Comparison of ENCODE assay signal across 5 cellular contexts in genomic region chr2:215926992-215927391, GRCh38.
DNase-seq lines count a peak whose midpoint lies in the region; FAIRE-seq and TF ChIP-seq lines count a peak whose summit lies in the region.
"Not testable (repeated sequence)": the region's sequence is repeated elsewhere in the genome, so short reads cannot be mapped to it uniquely, and the experiment has no call there.

No MANE protein-coding gene starts in this region.

- not testable (repeated sequence) for H3K4me3 ChIP-seq in Caco-2 (ENCODE audit: low read depth, low read length); astrocyte (ENCODE audit: insufficient read depth, low read depth, low read length); endodermal cell (ENCODE audit: low read length); neural progenitor cell

- POLR2A ChIA-PET in Caco-2 (lab: Charles Lee): not testable (repeated sequence)

- H2AK5ac ChIP-seq in H9 (ENCODE audit: insufficient read length, low read length): not testable (repeated sequence)

- not testable (repeated sequence) for H3K4me2 ChIP-seq in H9 (ENCODE audit: insufficient read depth, insufficient read length, low read length); astrocyte (ENCODE audit: low read length); neural progenitor cell

- H3K36me3 ChIP-seq in Caco-2 (ENCODE audit: control insufficient read depth, insufficient read depth, low read length); astrocyte (ENCODE audit: insufficient read depth, low read length); endodermal cell (ENCODE audit: control insufficient read depth, insufficient read depth, low read length); neural progenitor cell: not testable (repeated sequence)

- H4K8ac ChIP-seq in H9 (replicated peaks; ENCODE audit: insufficient read length, low read depth, low read length): not testable (repeated sequence)

- CTCF ChIA-PET in Caco-2 (lab: Charles Lee): not testable (repeated sequence)

- H3K18ac ChIP-seq in H9 (ENCODE audit: insufficient read length, low read depth, low read length): not testable (repeated sequence)

- H2AFZ ChIP-seq in H9 (ENCODE audit: low read length); astrocyte (ENCODE audit: low read depth, low read length); neural progenitor cell (replicated peaks): not testable (repeated sequence)

- not testable (repeated sequence) for H3K23me2 ChIP-seq in H9 (ENCODE audit: insufficient read length, low read depth, low read length, poor library complexity, severe bottlenecking)

- not testable (repeated sequence) for H2BK120ac ChIP-seq in H9 (ENCODE audit: low read depth, low read length, poor library complexity, severe bottlenecking)

- H3K79me2 ChIP-seq in H9 (ENCODE audit: insufficient read depth, low read length); astrocyte (ENCODE audit: insufficient read depth, low read length); neural progenitor cell (ENCODE audit: low read depth): not testable (repeated sequence)

- H3K9me3 ChIP-seq in Caco-2; H9 (ENCODE audit: control insufficient read depth, low read depth, low read length); astrocyte (ENCODE audit: insufficient read depth, low read depth, low read length); endodermal cell (ENCODE audit: control insufficient read depth, low read length); neural progenitor cell (ENCODE audit: low read depth): not testable (repeated sequence)

- not testable (repeated sequence) for H3K79me1 ChIP-seq in H9 (ENCODE audit: insufficient read depth, low read depth, low read length, poor library complexity, severe bottlenecking)

- not testable (repeated sequence) for FAIRE-seq in astrocyte (lab: Jason Lieb, UNC)

- H2BK15ac ChIP-seq in H9 (ENCODE audit: low read depth, low read length): not testable (repeated sequence)

- not testable (repeated sequence) for TF ChIP-seq CTCF in Caco-2 (IDR thresholded peaks at IDR 0.05; ENCODE audit: insufficient read depth in 1 of 2, low read depth in 1 of 2, low read length in 1 of 2, severe bottlenecking in 1 of 2, unreplicated experiment in 1 of 2); H9 (conservative IDR thresholded peaks at IDR 0.05); astrocyte (IDR thresholded peaks at IDR 0.05; ENCODE audit: insufficient read depth, low read depth, low read length); endodermal cell (conservative IDR thresholded peaks at IDR 0.05); neural progenitor cell (IDR thresholded peaks at IDR 0.05)

- H2BK12ac ChIP-seq in H9 (ENCODE audit: insufficient read length, low read depth, low read length): not testable (repeated sequence)

- BruUV-seq in Caco-2 (replicated peaks; lab: Mats Ljungman, UMichigan): not testable (repeated sequence)

- H3K4ac ChIP-seq in H9 (ENCODE audit: low read depth, low read length): not testable (repeated sequence)

- H4K5ac ChIP-seq in H9 (ENCODE audit: insufficient read length, low read depth, low read length): not testable (repeated sequence)

- H3K23ac ChIP-seq in H9 (ENCODE audit: insufficient read length, low read depth, low read length): not testable (repeated sequence)

- H3K4me3 Mint-ChIP-seq in Caco-2 (ENCODE audit: unreplicated experiment); H9; astrocyte (ENCODE audit: unreplicated experiment); endodermal cell: not testable (repeated sequence)
- H3K4me3 Mint-ChIP-seq in neural progenitor cell: peak overlapping the region; percentile 17

- H3K14ac ChIP-seq in H9 (ENCODE audit: insufficient read depth, low read length): not testable (repeated sequence)

- DNase-seq in Caco-2; H9; astrocyte (ENCODE audit: low read depth); endodermal cell; neural progenitor cell (ENCODE audit: low spot score): not testable (repeated sequence)

- not testable (repeated sequence) for H3K27me3 ChIP-seq in Caco-2 (replicated peaks; ENCODE audit: control insufficient read depth, insufficient read depth, low read length); H9 (ENCODE audit: insufficient read depth, low read length); astrocyte (ENCODE audit: insufficient read depth, low read length); endodermal cell (ENCODE audit: control insufficient read depth, insufficient read depth, low read length, poor library complexity, severe bottlenecking); neural progenitor cell

- H3K56ac ChIP-seq in H9 (ENCODE audit: insufficient read length, low read depth, low read length): not testable (repeated sequence)

- not testable (repeated sequence) for H3K9me3 Mint-ChIP-seq in Caco-2 (ENCODE audit: unreplicated experiment); H9; astrocyte (ENCODE audit: unreplicated experiment); endodermal cell; neural progenitor cell

- H4K20me1 ChIP-seq in H9 (ENCODE audit: control insufficient read depth, insufficient read depth, insufficient read length); astrocyte (ENCODE audit: insufficient read depth, low read length); neural progenitor cell (ENCODE audit: low read depth): not testable (repeated sequence)

- H3T11ph ChIP-seq in H9 (ENCODE audit: low read length): not testable (repeated sequence)

- H3K4me1 Mint-ChIP-seq in Caco-2 (ENCODE audit: low read depth, unreplicated experiment) (peaks cover 34% of the 10 kb centered on the region), H9 (peaks cover 41 to 51% of the 10 kb centered on the region in 2 experiments), astrocyte (ENCODE audit: low read depth, unreplicated experiment) (peaks cover 28% of the 10 kb centered on the region), endodermal cell (peaks cover 49% of the 10 kb centered on the region)
- not testable (repeated sequence) for H3K4me1 Mint-ChIP-seq in neural progenitor cell

- not testable (repeated sequence) for H3K27ac ChIP-seq in H9 (ENCODE audit: insufficient read length, low read depth, low read length); astrocyte (ENCODE audit: low read depth, low read length); endodermal cell (ENCODE audit: low read depth, low read length); neural progenitor cell

- H2BK5ac ChIP-seq in H9 (ENCODE audit: insufficient read length, low read length): not testable (repeated sequence)

- H3K4me1 ChIP-seq in Caco-2: peaks cover 27% of the 10 kb centered on the region
- H3K4me1 ChIP-seq in H9 (ENCODE audit: insufficient read depth, low read length); endodermal cell (ENCODE audit: control insufficient read depth, insufficient read depth, low read length); neural progenitor cell: not testable (repeated sequence)
- peaks cover 20% of the 10 kb centered on the region for H3K4me1 ChIP-seq in astrocyte (ENCODE audit: insufficient read depth, low read length)

- H4K91ac ChIP-seq in H9 (ENCODE audit: insufficient read length, low read depth, low read length): not testable (repeated sequence)

- H3K27me3 Mint-ChIP-seq in Caco-2 (ENCODE audit: insufficient read depth, unreplicated experiment); H9 (ENCODE audit: low read depth); astrocyte (ENCODE audit: low read depth, unreplicated experiment); endodermal cell (ENCODE audit: insufficient read depth); neural progenitor cell (ENCODE audit: insufficient read depth, low read depth): not testable (repeated sequence)

- peak overlapping the region; percentile 20 for H3K27ac Mint-ChIP-seq in Caco-2 (ENCODE audit: unreplicated experiment)
- H3K27ac Mint-ChIP-seq in H9: peak overlapping the region; percentile 37 to 63 (median 41); a peak in 3 of 7 replicates
- H3K27ac Mint-ChIP-seq in astrocyte (ENCODE audit: unreplicated experiment): peak overlapping the region; percentile 58
- peak overlapping the region; percentile 86 for H3K27ac Mint-ChIP-seq in endodermal cell
- not testable (repeated sequence) for H3K27ac Mint-ChIP-seq in neural progenitor cell

- H2BK20ac ChIP-seq in H9 (ENCODE audit: low read depth, low read length, poor library complexity, severe bottlenecking): not testable (repeated sequence)

- H3K9ac ChIP-seq in H9 (ENCODE audit: extremely low read depth, insufficient read length, low read length); astrocyte (ENCODE audit: low read length); endodermal cell (ENCODE audit: extremely low read depth, low read length, poor library complexity, severe bottlenecking); neural progenitor cell: not testable (repeated sequence)

- H3F3A ChIP-seq in neural progenitor cell (ENCODE audit: low read depth): not testable (repeated sequence)

- intact Hi-C loops in Caco-2 (cut with micrococcal nuclease; ENCODE audit: unreplicated experiment): not testable (repeated sequence)

- no CpG with 5 or more reads among the region's 6 CpGs for WGBS in H9 (ENCODE audit: extremely low coverage, insufficient read length, low lambda C conversion rate)
- WGBS in endodermal cell (ENCODE audit: insufficient coverage in 1 of 2, insufficient read length in 1 of 2), 2 experiments: 75% methylated on average over 6 of the region's 6 CpGs; no CpG with 5 or more reads in 1 of the 2 experiments

- H3K36me3 Mint-ChIP-seq in Caco-2 (ENCODE audit: insufficient read depth, unreplicated experiment) (peaks cover 21% of the 10 kb centered on the region), H9 (ENCODE audit: insufficient read depth in 1 of 3, low read depth in 3 of 3) (peaks cover 0 to 35% (median 5%) of the 10 kb centered on the region in 3 experiments; a peak in 5 of 7 replicates), endodermal cell (ENCODE audit: low read depth) (peaks cover 19% of the 10 kb centered on the region)
- H3K36me3 Mint-ChIP-seq in astrocyte (ENCODE audit: low read depth, unreplicated experiment); neural progenitor cell: not testable (repeated sequence)
